ENCODE assay signal across 14 cellular contexts in genomic region chr3:194598771-194599557, GRCh38. TPM values are rescaled to one million over a fixed set of nuclear protein-coding genes. Genes with fewer than 3 reads are reported as not detected.
A peak's percentile ranks its signal among the peaks of the same experiment; 100 is the strongest.
DNase-seq lines count a peak whose midpoint lies in the region; ATAC-seq and TF ChIP-seq lines count a peak whose summit lies in the region.
"Had no signal": no experiment of that assay in that cellular context is flagged by ENCODE, and none has a peak within 500 bp of the region (broad histone marks: within the 10 kb centered on the region; RNA-seq: fewer than 3 reads in every experiment).

No MANE protein-coding gene starts in this region.

- H3K4me2 ChIP-seq in SK-N-SH, result no peak overlapping the region
- H3K4me2 ChIP-seq in OCI-LY7 (ENCODE audit: low read length), result no peak overlapping the region

- BruUV-seq in MCF 10A (replicated peaks; lab: Mats Ljungman, UMichigan) (no TSS peak), OCI-LY7 (replicated peaks; lab: Mats Ljungman, UMichigan) (no TSS peak)

- no peak overlapping the region for H3K9ac ChIP-seq in SK-N-SH

- no peaks in the 10 kb centered on the region for H3K4me1 Mint-ChIP-seq in MCF 10A (ENCODE audit: insufficient read depth, unreplicated experiment)
- H3K4me1 Mint-ChIP-seq in stimulated activated naive CD8-positive, alpha-beta T cell treated with anti-CD3 and anti-CD28 coated beads, Interleukin-15, amount 100 ng/mL, for 72 hours, result peaks cover 7% of the 10 kb centered on the region

- ATAC-seq in stimulated activated naive CD8-positive, alpha-beta T cell treated with anti-CD3 and anti-CD28 coated beads, Interleukin-15, amount 100 ng/mL, for 72 hours, result no peak

- H3K36me3 Mint-ChIP-seq in MCF 10A (ENCODE audit: insufficient read depth, unreplicated experiment), result peaks cover 12% of the 10 kb centered on the region

- POLR2A ChIA-PET in MCF 10A (lab: Yijun Ruan, JAX), result no interaction called here
- POLR2A ChIA-PET in SK-N-SH (lab: Yijun Ruan, JAX), result no interaction called here
- POLR2A ChIA-PET in OCI-LY7 (lab: Charles Lee), result no interaction called here

- DNase-seq in MCF 10A (ENCODE audit: unreplicated experiment), result peak; percentile 78
- DNase-seq in breast epithelium (ENCODE audit: low spot score in 2 of 2), result no peak
- no peak for DNase-seq in SK-N-SH
- DNase-seq in glomerular visceral epithelial cell (ENCODE audit: extremely low spot score), result peak; percentile 99
- DNase-seq in stromal cell of bone marrow (ENCODE audit: low read depth), result peak; percentile 76
- no peak for DNase-seq in NCI-H187 (lab: John Stamatoyannopoulos, UW)
- DNase-seq in OCI-LY7 (ENCODE audit: low spot score), result no peak
- no peak for DNase-seq in stimulated activated naive CD8-positive, alpha-beta T cell treated with anti-CD3 and anti-CD28 coated beads, Interleukin-15, amount 100 ng/mL, for 72 hours
- DNase-seq: DND-41; NCI-H187 treated with DMSO at 0.1 percent for 48 hours; NCI-H69; stimulated activated CD4-positive, alpha-beta T cell treated with anti-CD3 and anti-CD28 coated beads, Interleukin-12 subunit alpha, Interleukin-12 subunit beta, amount 100 ng/mL, for 4 hours had no signal

- TF ChIP-seq CTCF in MCF 10A (IDR thresholded peaks at IDR 0.05; ENCODE audit: unreplicated experiment) (no peak), breast epithelium (IDR thresholded peaks at IDR 0.05) (no peak), SK-N-SH (IDR thresholded peaks at IDR 0.05) (no peak), OCI-LY7 (conservative IDR thresholded peaks at IDR 0.05; ENCODE audit: low read length) (no peak)

- no peaks in the 10 kb centered on the region for H3K9me3 Mint-ChIP-seq in MCF 10A (ENCODE audit: unreplicated experiment)
- no peaks in the 10 kb centered on the region for H3K9me3 Mint-ChIP-seq in stimulated activated naive CD8-positive, alpha-beta T cell treated with anti-CD3 and anti-CD28 coated beads, Interleukin-15, amount 100 ng/mL, for 72 hours

- H3K27ac ChIP-seq in breast epithelium, result no peak overlapping the region
- H3K27ac ChIP-seq in SK-N-SH (ENCODE audit: low read depth in 2 of 2, low read length in 1 of 2), result peak overlapping the region in 1 of 2 experiments; percentile 57; a peak in 2 of 4 replicates
- no peak overlapping the region for H3K27ac ChIP-seq in OCI-LY7 (ENCODE audit: low read depth, low read length, poor library complexity, severe bottlenecking)
- H3K27ac ChIP-seq: tibial nerve had no signal

- H3K79me2 ChIP-seq in SK-N-SH (ENCODE audit: insufficient read depth) (no peaks in the 10 kb centered on the region), OCI-LY7 (ENCODE audit: insufficient read depth, low read depth, low read length) (no peaks in the 10 kb centered on the region)

- CTCF ChIA-PET in MCF 10A (lab: Yijun Ruan, JAX), result no interaction called here
- CTCF ChIA-PET in SK-N-SH (lab: Yijun Ruan, JAX), result no interaction called here
- CTCF ChIA-PET in OCI-LY7 (lab: Charles Lee; ENCODE audit: unreplicated experiment), result no interaction called here

- H3F3A ChIP-seq in SK-N-SH (replicated peaks; ENCODE audit: insufficient read depth), result peaks cover 14% of the 10 kb centered on the region

- TF ChIP-seq POLR2A in breast epithelium (IDR thresholded peaks at IDR 0.05), result no peak

- no peaks in the 10 kb centered on the region for H3K27me3 ChIP-seq in breast epithelium
- H3K27me3 ChIP-seq in SK-N-SH (ENCODE audit: insufficient read depth), result no peaks in the 10 kb centered on the region
- H3K27me3 ChIP-seq: tibial nerve had no signal

- no peaks in the 10 kb centered on the region for H4K20me1 ChIP-seq in SK-N-SH (ENCODE audit: insufficient read depth)
- H4K20me1 ChIP-seq in OCI-LY7 (ENCODE audit: insufficient read depth, low read length), result no peaks in the 10 kb centered on the region

- no peak overlapping the region for H2AFZ ChIP-seq in SK-N-SH (ENCODE audit: low read depth)
- no peak overlapping the region for H2AFZ ChIP-seq in OCI-LY7 (ENCODE audit: low read length)

- no peaks in the 10 kb centered on the region for H3K4me1 ChIP-seq in breast epithelium
- peaks cover 0 to 5% of the 10 kb centered on the region in 2 experiments; a peak in 1 of 4 replicates for H3K4me1 ChIP-seq in SK-N-SH (ENCODE audit: control insufficient read depth in 1 of 2, insufficient read depth in 2 of 2, low read depth in 1 of 2, low read length in 1 of 2)
- peaks cover 5% of the 10 kb centered on the region for H3K4me1 ChIP-seq in OCI-LY7 (ENCODE audit: insufficient read depth, low read length, poor library complexity, severe bottlenecking)
- H3K4me1 ChIP-seq: HAP-1 had no signal

- no peak; a peak in 1 of 4 replicates for TF ChIP-seq EP300 in SK-N-SH (IDR thresholded peaks at IDR 0.05; ENCODE audit: borderline replicate concordance in 1 of 2, low read depth in 1 of 2, low read length in 1 of 2)

- H3K36me3 ChIP-seq in breast epithelium (no peaks in the 10 kb centered on the region), SK-N-SH (replicated peaks in 1 of 2; ENCODE audit: control insufficient read depth in 1 of 2, insufficient read depth in 2 of 2, low read length in 1 of 2) (peaks cover 0 to 8% of the 10 kb centered on the region in 2 experiments), OCI-LY7 (ENCODE audit: insufficient read depth, low read length) (no peaks in the 10 kb centered on the region)
- H3K36me3 ChIP-seq: HAP-1 had no signal

- H3K27ac Mint-ChIP-seq in MCF 10A (ENCODE audit: low read depth, unreplicated experiment), result no peak overlapping the region
- no peak overlapping the region for H3K27ac Mint-ChIP-seq in stimulated activated naive CD8-positive, alpha-beta T cell treated with anti-CD3 and anti-CD28 coated beads, Interleukin-15, amount 100 ng/mL, for 72 hours

- no peak overlapping the region for H3K4me3 Mint-ChIP-seq in MCF 10A (ENCODE audit: unreplicated experiment)
- no peak overlapping the region for H3K4me3 Mint-ChIP-seq in stimulated activated naive CD8-positive, alpha-beta T cell treated with anti-CD3 and anti-CD28 coated beads, Interleukin-15, amount 100 ng/mL, for 72 hours

- H3K4me3 ChIP-seq in breast epithelium (no peak overlapping the region), SK-N-SH (ENCODE audit: low read depth in 2 of 2, low read length in 1 of 2) (no peak overlapping the region), OCI-LY7 (ENCODE audit: low read depth, low read length, poor library complexity, severe bottlenecking) (no peak overlapping the region)
- H3K4me3 ChIP-seq: HAP-1, tibial nerve had no signal

- intact Hi-C loops in MCF 10A (cut with micrococcal nuclease) (no loop called here), breast epithelium (cut with DNase I; ENCODE audit: low total_unique reads) (no loop called here), OCI-LY7 (cut with micrococcal nuclease; ENCODE audit: unreplicated experiment) (no loop called here)

- no peak for TF ChIP-seq RAD21 in SK-N-SH (IDR thresholded peaks at IDR 0.05; ENCODE audit: low read length)

- H3K9me3 ChIP-seq in breast epithelium, result no peaks in the 10 kb centered on the region
- H3K9me3 ChIP-seq in SK-N-SH, result no peaks in the 10 kb centered on the region
- H3K9me3 ChIP-seq in OCI-LY7 (ENCODE audit: low read length), result no peaks in the 10 kb centered on the region
- H3K9me3 ChIP-seq: HAP-1, tibial nerve had no signal

- WGBS in SK-N-SH (ENCODE audit: low lambda C conversion rate), result 77% methylated on average over 22 of the region's 25 CpGs

- H3K9me2 ChIP-seq in SK-N-SH (no peaks in the 10 kb centered on the region), OCI-LY7 (ENCODE audit: insufficient read depth, low read length) (no peaks in the 10 kb centered on the region)

- no peaks in the 10 kb centered on the region for H3K27me3 Mint-ChIP-seq in MCF 10A (ENCODE audit: insufficient read depth, unreplicated experiment)
- H3K27me3 Mint-ChIP-seq in stimulated activated naive CD8-positive, alpha-beta T cell treated with anti-CD3 and anti-CD28 coated beads, Interleukin-15, amount 100 ng/mL, for 72 hours, result no peaks in the 10 kb centered on the region

TF ChIP-seq in SK-N-SH, 30 proteins besides CTCF, POLR2A, EP300 and RAD21:
- TF ChIP-seq MEF2A (IDR thresholded peaks at IDR 0.05; ENCODE audit: borderline replicate concordance, low read depth) (no peak), EZH2phosphoT487 (IDR thresholded peaks at IDR 0.05; ENCODE audit: borderline replicate concordance, low read depth) (no peak), MXI1 (IDR thresholded peaks at IDR 0.05; ENCODE audit: low read depth, low read length) (no peak), RCOR1 (IDR thresholded peaks at IDR 0.05; ENCODE audit: low read length) (no peak), TCF12 (IDR thresholded peaks at IDR 0.05) (0 out of 2 replicates have a peak, but pooled peaks have one; percentile 28), RFX5 (IDR thresholded peaks at IDR 0.05; ENCODE audit: low read length) (no peak), FOXJ3 (CRISPR knock-in tag; IDR thresholded peaks at IDR 0.05) (no peak), FOXM1 (IDR thresholded peaks at IDR 0.05; ENCODE audit: low read depth) (no peak), POLR2AphosphoS5 (IDR thresholded peaks at IDR 0.05; ENCODE audit: low read depth, low read length) (no peak), NFIC (IDR thresholded peaks at IDR 0.05; ENCODE audit: borderline replicate concordance) (peak; percentile 44)
- TF ChIP-seq, protein P1, sequence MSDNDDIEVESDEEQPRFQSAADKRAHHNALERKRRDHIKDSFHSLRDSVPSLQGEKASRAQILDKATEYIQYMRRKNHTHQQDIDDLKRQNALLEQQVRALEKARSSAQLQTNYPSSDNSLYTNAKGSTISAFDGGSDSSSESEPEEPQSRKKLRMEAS (IDR thresholded peaks at IDR 0.05; ENCODE audit: low read depth), result no peak
- TF ChIP-seq, protein P2, sequence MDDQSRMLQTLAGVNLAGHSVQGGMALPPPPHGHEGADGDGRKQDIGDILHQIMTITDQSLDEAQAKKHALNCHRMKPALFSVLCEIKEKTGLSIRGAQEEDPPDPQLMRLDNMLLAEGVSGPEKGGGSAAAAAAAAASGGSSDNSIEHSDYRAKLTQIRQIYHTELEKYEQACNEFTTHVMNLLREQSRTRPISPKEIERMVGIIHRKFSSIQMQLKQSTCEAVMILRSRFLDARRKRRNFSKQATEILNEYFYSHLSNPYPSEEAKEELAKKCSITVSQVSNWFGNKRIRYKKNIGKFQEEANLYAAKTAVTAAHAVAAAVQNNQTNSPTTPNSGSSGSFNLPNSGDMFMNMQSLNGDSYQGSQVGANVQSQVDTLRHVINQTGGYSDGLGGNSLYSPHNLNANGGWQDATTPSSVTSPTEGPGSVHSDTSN (IDR thresholded peaks at IDR 0.05), result peak; percentile 33; the same call in 1 of the 2 replicates

RNA-seq across cellular contexts. Expression of gene TMEM44, which starts 34.3 kb away (rescaled TPM):
- total RNA-seq in MCF 10A (2022) (8.3 and 13.2 TPM in 2 replicates), breast epithelium (10 to 100 TPM in 1 of 3 donors, 1 to 10 TPM in 2; 9.4 to 12.8 (median 9.6) TPM), OCI-LY7 (2022) (22.9 and 25.7 TPM in 2 replicates)
- polyA plus RNA-seq in SK-N-SH (2012; rRNA removed), result 22.6 and 26.1 TPM in 2 replicates
- polyA plus RNA-seq in SK-N-SH (2012; cell fraction: cytosol; rRNA removed), result 10.9 and 14.7 TPM in 2 replicates
- 98.9 and 101 TPM in 2 replicates for polyA plus RNA-seq in SK-N-SH (2012; cell fraction: nucleus; rRNA removed)
- 8.8 and 9.6 TPM in 2 replicates for total RNA-seq in OCI-LY7 (2014; rRNA removed; shearing (Covaris generic))

Comparison
In these comparisons a context has a peak if more than half of its experiments do, and no peak if none do; other contexts are left out.
1. DNase-seq: peak in MCF 10A (single experiment), glomerular visceral epithelial cell (single experiment) and stromal cell of bone marrow (single experiment); none in breast epithelium (0 of 2), SK-N-SH (single experiment), NCI-H187 (0 of 2), OCI-LY7 (single experiment) and stimulated activated naive CD8-positive, alpha-beta T cell treated with anti-CD3 and anti-CD28 coated beads, Interleukin-15, amount 100 ng/mL, for 72 hours (0 of 2).